Comparison of ENCODE assay signal across 20 cellular contexts in genomic region chr14:99380402-99380801, GRCh38.
"Had no signal": no experiment of that assay in that cellular context is flagged by ENCODE, and none has a peak within 500 bp of the region (broad histone marks: within the 10 kb centered on the region; RNA-seq: fewer than 3 reads in every experiment).

No MANE protein-coding gene starts in this region.

- H3K27ac Mint-ChIP-seq: activated CD4-positive, alpha-beta T cell treated with anti-CD3 and anti-CD28 coated beads, Interleukin-2, amount 10 ng/mL, durations not matched to agents 7 days and 5 days; activated naive CD4-positive, alpha-beta T cell treated with anti-CD3 and anti-CD28 coated beads, Interleukin-2, amount 50 U/mL, for 72 hours; dendritic cell treated with granulocyte-macrophage colony-stimulating factor and Interleukin-4, amounts not matched to agents 40 ng/mL and 50 ng/mL, for 4 days; T-helper 1 cell treated with Interleukin-12 subunit alpha and Interleukin-12 subunit beta and Interleukin-4 antibody, amounts not matched to agents 30 μg/mL and 1 μg/mL, for 36 hours; type B pancreatic cell had no signal

- H3K4me1 Mint-ChIP-seq: activated CD4-positive, alpha-beta T cell treated with anti-CD3 and anti-CD28 coated beads, Interleukin-2, amount 10 ng/mL, durations not matched to agents 7 days and 5 days had no signal

- ATAC-seq: activated naive CD4-positive, alpha-beta T cell treated with anti-CD3 and anti-CD28 coated beads, Interleukin-2, amount 50 U/mL, for 72 hours; effector memory CD8-positive, alpha-beta T cell; gastrocnemius medialis; left lobe of liver had no signal

- DNase-seq: activated CD4-positive, alpha-beta T cell treated with anti-CD3 and anti-CD28 coated beads, Interleukin-2, amount 10 ng/mL, durations not matched to agents 7 days and 5 days; activated CD4-positive, CD25-positive, alpha-beta regulatory T cell; activated T-cell treated with anti-CD3 and anti-CD28 coated beads, Interleukin-2, amount 50 U/mL, for 1 hour; amygdala; effector memory CD8-positive, alpha-beta T cell; gastrocnemius medialis; heart right ventricle; islet precursor cell; mesendoderm; nucleus accumbens; substantia nigra had no signal

- H3K4me3 ChIP-seq: gastrocnemius medialis, heart right ventricle, right atrium auricular region, skin epidermis had no signal

- H3K36me3 ChIP-seq: gastrocnemius medialis, heart right ventricle, right atrium auricular region had no signal

- H3K4me1 ChIP-seq: gastrocnemius medialis, heart right ventricle, right atrium auricular region had no signal

- H3K9me3 Mint-ChIP-seq: activated CD4-positive, alpha-beta T cell treated with anti-CD3 and anti-CD28 coated beads, Interleukin-2, amount 10 ng/mL, durations not matched to agents 7 days and 5 days; activated naive CD4-positive, alpha-beta T cell treated with anti-CD3 and anti-CD28 coated beads, Interleukin-2, amount 50 U/mL, for 72 hours; dendritic cell treated with granulocyte-macrophage colony-stimulating factor and Interleukin-4, amounts not matched to agents 40 ng/mL and 50 ng/mL, for 4 days; effector memory CD8-positive, alpha-beta T cell; T-helper 1 cell treated with Interleukin-12 subunit alpha and Interleukin-12 subunit beta and Interleukin-4 antibody, amounts not matched to agents 30 μg/mL and 1 μg/mL, for 36 hours; type B pancreatic cell had no signal

- H3K36me3 Mint-ChIP-seq: activated naive CD4-positive, alpha-beta T cell treated with anti-CD3 and anti-CD28 coated beads, Interleukin-2, amount 50 U/mL, for 72 hours; type B pancreatic cell had no signal

- H3K9me3 ChIP-seq: gastrocnemius medialis, right atrium auricular region had no signal

- H3K27ac ChIP-seq: epithelial cell of prostate, gastrocnemius medialis, heart right ventricle, right atrium auricular region, skin epidermis had no signal

- H3K4me3 Mint-ChIP-seq: activated CD4-positive, alpha-beta T cell treated with anti-CD3 and anti-CD28 coated beads, Interleukin-2, amount 10 ng/mL, durations not matched to agents 7 days and 5 days; brain; dendritic cell treated with granulocyte-macrophage colony-stimulating factor and Interleukin-4, amounts not matched to agents 40 ng/mL and 50 ng/mL, for 4 days; T-helper 1 cell treated with Interleukin-12 subunit alpha and Interleukin-12 subunit beta and Interleukin-4 antibody, amounts not matched to agents 30 μg/mL and 1 μg/mL, for 36 hours; type B pancreatic cell had no signal

- H3K27me3 ChIP-seq: right atrium auricular region had no signal
